ENCODE assay signal across 8 cellular contexts in the genomic region with DNA sequence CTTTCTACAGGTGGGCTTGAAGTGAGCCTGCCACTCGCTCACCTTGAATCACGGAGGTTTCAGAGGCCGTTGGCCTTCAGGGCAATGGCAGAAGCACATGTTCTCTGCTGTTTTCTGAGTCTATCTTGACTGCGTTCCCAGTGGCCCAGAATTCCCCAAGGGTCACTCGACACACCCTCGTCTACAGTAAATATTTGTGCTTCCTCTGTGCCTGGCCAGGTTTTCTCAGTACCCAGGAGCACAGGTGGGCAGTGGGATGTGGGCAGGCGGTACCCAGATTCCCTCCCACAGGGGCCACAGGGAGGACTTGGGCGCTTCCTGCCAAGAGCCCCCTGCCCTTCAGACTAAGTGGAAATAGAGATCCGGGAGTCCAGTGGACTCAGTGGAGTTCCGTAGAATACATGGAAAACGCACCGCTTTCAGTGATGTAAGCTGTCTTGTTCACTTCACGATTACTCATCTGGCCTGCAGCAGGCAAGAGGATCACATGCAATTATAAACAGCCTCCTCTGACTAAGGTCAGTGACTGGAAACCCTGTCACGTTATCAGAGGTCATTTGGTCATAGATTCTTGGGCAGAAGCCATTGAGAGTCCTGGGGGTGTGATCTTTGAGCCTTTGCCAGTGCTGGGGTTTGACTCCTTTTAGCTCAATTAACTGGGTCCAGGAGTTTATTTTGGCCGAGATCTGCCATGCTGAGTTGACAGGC.
DNase-seq lines count a peak whose midpoint lies in the region; ATAC-seq and TF ChIP-seq lines count a peak whose summit lies in the region.

No MANE protein-coding gene starts in this region.

- CTCF ChIA-PET in Panc1 (lab: Charles Lee) = no interaction called here

- no peaks in the 10 kb centered on the region for H3K27me3 Mint-ChIP-seq in osteocyte (ENCODE audit: unreplicated experiment)

- BruUV-seq in Panc1 (replicated peaks; lab: Mats Ljungman, UMichigan) = no TSS peak

- H3K27ac Mint-ChIP-seq in osteocyte (ENCODE audit: unreplicated experiment) = peak overlapping the region; percentile 96

- intact Hi-C loops in Panc1 (cut with micrococcal nuclease; ENCODE audit: unreplicated experiment) (no loop called here), esophagus muscularis mucosa (cut with DNase I) (no loop called here)

- in situ Hi-C loops in Panc1 (cut with HindIII; ENCODE audit: low pct_unique_long_range_greater_than_20kb, low sequenced_read_pairs) = no loop called here

- H3K4me3 Mint-ChIP-seq in osteocyte (ENCODE audit: unreplicated experiment) = peak overlapping the region; percentile 78

- H3K4me3 ChIP-seq in Panc1 (ENCODE audit: low read depth in 2 of 2, low read length in 2 of 2) (peak overlapping the region; percentile 28 to 69), esophagus muscularis mucosa (peak overlapping the region in 1 of 4 donors; percentile 24)

- peak; percentile 86 for ATAC-seq in Panc1
- ATAC-seq in HG03139 (IDR thresholded peaks at IDR 0.05; ENCODE audit: unreplicated experiment) = no peak
- ATAC-seq in HG03432 (IDR thresholded peaks at IDR 0.05; ENCODE audit: unreplicated experiment) = no peak
- ATAC-seq in GM19324 (IDR thresholded peaks at IDR 0.05; ENCODE audit: low FRiP score, unreplicated experiment) = no peak

- 74% methylated on average over 15 of the region's 15 CpGs for WGBS in esophagus muscularis mucosa

- peak overlapping the region; percentile 57 for H3K9ac ChIP-seq in ES-I3 (ENCODE audit: low read depth, low read length)

- H3K36me3 ChIP-seq in ES-I3 (ENCODE audit: insufficient read depth, low read length) = no peaks in the 10 kb centered on the region
- no peaks in the 10 kb centered on the region for H3K36me3 ChIP-seq in Panc1 (ENCODE audit: control insufficient read depth, insufficient read depth, low read length)
- no peaks in the 10 kb centered on the region for H3K36me3 ChIP-seq in esophagus muscularis mucosa

- no peak for TF ChIP-seq POLR2A in esophagus muscularis mucosa (IDR thresholded peaks at IDR 0.05; ENCODE audit: low read depth)

- no peak for TF ChIP-seq EP300 in esophagus muscularis mucosa (IDR thresholded peaks at IDR 0.05)

- H3K4me1 ChIP-seq in ES-I3 (ENCODE audit: insufficient read depth, low read length) (peaks cover 63% of the 10 kb centered on the region), Panc1 (ENCODE audit: control insufficient read depth, insufficient read depth, low read length) (peaks cover 52% of the 10 kb centered on the region), esophagus muscularis mucosa (peaks cover 16 to 44% (median 22%) of the 10 kb centered on the region in 4 donors)

- H3K27ac ChIP-seq in Panc1 (ENCODE audit: low read length) (peak overlapping the region; percentile 83), esophagus muscularis mucosa (replicated peaks in 1 of 4) (peak overlapping the region; percentile 59 to 72 (median 64))

- H3K9me3 Mint-ChIP-seq in osteocyte (ENCODE audit: unreplicated experiment) = no peaks in the 10 kb centered on the region

- peak; percentile 83 for DNase-seq in Panc1 (ENCODE audit: low read depth, low spot score)
- DNase-seq in esophagus muscularis mucosa (ENCODE audit: extremely low spot score) = peak; percentile 90
- DNase-seq in osteocyte (ENCODE audit: extremely low spot score, unreplicated experiment) = no peak
- no peak for DNase-seq in germinal center (ENCODE audit: low spot score)

- H3K9me3 ChIP-seq in ES-I3 (ENCODE audit: control insufficient read depth, insufficient read depth, low read length) = no peaks in the 10 kb centered on the region
- no peaks in the 10 kb centered on the region for H3K9me3 ChIP-seq in Panc1 (ENCODE audit: control insufficient read depth, insufficient read depth, low read depth, low read length)
- no peaks in the 10 kb centered on the region for H3K9me3 ChIP-seq in esophagus muscularis mucosa

- POLR2A ChIA-PET in Panc1 (lab: Charles Lee) = interaction anchor here (0.9 to 1.4 kb wide), 2 partner anchors 11 to 21 kb away, joined by 3 to 4 read pairs; no protein-coding TSS in a partner anchor

- H3K4me1 Mint-ChIP-seq in osteocyte (ENCODE audit: unreplicated experiment) = peaks cover 69% of the 10 kb centered on the region

- no peaks in the 10 kb centered on the region for H3K36me3 Mint-ChIP-seq in osteocyte (ENCODE audit: unreplicated experiment)

- H3K27me3 ChIP-seq in Panc1 (ENCODE audit: control insufficient read depth, insufficient read depth, low read length) (no peaks in the 10 kb centered on the region), esophagus muscularis mucosa (no peaks in the 10 kb centered on the region)

- TF ChIP-seq CTCF in Panc1 (IDR thresholded peaks at IDR 0.05) (no peak), esophagus muscularis mucosa (IDR thresholded peaks at IDR 0.05) (no peak), osteocyte (IDR thresholded peaks at IDR 0.05) (no peak)

Comparison
In these comparisons a context has a peak if more than half of its experiments do, and no peak if none do; other contexts are left out.
1. DNase-seq: peak in Panc1 (single experiment) and esophagus muscularis mucosa (single experiment); none in osteocyte (single experiment) and germinal center (single experiment).